ENCODE assay signal across 8 cellular contexts in the genomic region with DNA sequence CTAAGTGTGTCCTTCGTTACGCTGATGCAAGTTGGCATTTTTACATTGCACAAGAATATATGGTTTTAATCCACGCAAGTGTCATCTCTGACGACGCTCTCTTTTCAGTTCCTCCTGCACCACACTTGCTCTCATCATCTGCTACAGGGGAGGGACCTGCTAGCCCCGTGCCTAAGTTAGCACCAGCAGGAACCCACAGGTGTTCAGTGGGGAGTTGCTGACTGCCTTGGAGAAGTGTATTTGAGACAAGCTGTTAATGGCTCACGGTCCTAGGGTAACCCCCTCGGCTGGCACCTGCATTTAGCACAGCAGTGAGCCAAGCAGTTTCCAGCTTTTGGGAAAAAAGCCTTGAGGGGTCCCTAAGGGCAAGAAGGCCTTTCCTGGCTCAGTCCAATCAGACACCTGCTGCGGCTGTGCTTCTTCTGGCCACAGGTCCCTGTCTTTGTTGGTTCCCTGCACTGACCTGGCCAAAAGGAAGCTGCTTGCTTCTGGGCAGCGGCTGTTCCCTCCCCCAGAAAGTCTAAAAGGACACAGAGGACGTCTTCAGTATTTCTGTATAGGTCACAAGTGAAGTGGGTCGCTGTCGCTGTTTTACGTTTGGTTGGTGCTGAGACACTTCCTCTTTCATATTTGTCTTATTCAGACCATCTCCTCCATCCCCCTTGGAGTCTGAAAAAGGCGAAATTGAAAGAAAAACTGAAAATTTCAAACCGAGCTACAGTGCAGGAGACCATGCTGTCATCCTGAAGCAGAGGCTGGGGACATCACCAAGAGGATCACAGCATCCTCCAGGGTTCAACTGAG. TPM values are rescaled to one million over a fixed set of nuclear protein-coding genes. Genes with fewer than 3 reads are reported as not detected.
DNase-seq lines count a peak whose midpoint lies in the region; ATAC-seq, FAIRE-seq and TF ChIP-seq lines count a peak whose summit lies in the region.
"Not testable (repeated sequence)": the region's sequence is repeated elsewhere in the genome, so short reads cannot be mapped to it uniquely, and the experiment has no call there.

No MANE protein-coding gene starts in this region.

- ATAC-seq in GM19463 (IDR thresholded peaks at IDR 0.05; ENCODE audit: unreplicated experiment) (peak; percentile 64), HG03039 (IDR thresholded peaks at IDR 0.05; ENCODE audit: unreplicated experiment) (peak; percentile 56)
- not testable (repeated sequence) for ATAC-seq in thoracic aorta (ENCODE audit: insufficient number of reproducible peaks, low FRiP score, low read depth)

- peak; percentile 28 for DNase-seq in GM12891 (ENCODE audit: insufficient read length, low spot score)
- peak; percentile 96 for DNase-seq in MV-4-11 (lab: John Stamatoyannopoulos, UW)
- DNase-seq in activated CD4-positive, alpha-beta T cell treated with anti-CD3 and anti-CD28 coated beads for 4 hours, result peak; percentile 35 to 36
- not testable (repeated sequence) for DNase-seq in caudate nucleus (lab: John Stamatoyannopoulos, UW); thoracic aorta (ENCODE audit: low spot score)

- H3K4me3 ChIP-seq in mononuclear cell (ENCODE audit: low read length) (peak overlapping the region; percentile 29), thoracic aorta (peak overlapping the region; percentile 18)

- not testable (repeated sequence) for H3K9me3 ChIP-seq in mononuclear cell (ENCODE audit: low read depth, low read length); thoracic aorta

- not testable (repeated sequence) for TF ChIP-seq CTCF in thoracic aorta (IDR thresholded peaks at IDR 0.05)

- FAIRE-seq in GM12891 (lab: Jason Lieb, UNC), result peak; percentile 96

- not testable (repeated sequence) for H3K27me3 ChIP-seq in mononuclear cell (ENCODE audit: insufficient read depth, low read length); thoracic aorta (replicated peaks; ENCODE audit: insufficient read depth)

- peaks cover 60% of the 10 kb centered on the region for H3K4me1 ChIP-seq in mononuclear cell (ENCODE audit: insufficient read depth, low read length)
- not testable (repeated sequence) for H3K4me1 ChIP-seq in thoracic aorta (ENCODE audit: control insufficient read depth in 1 of 2, low read depth in 2 of 2)

- H3K27ac ChIP-seq in caudate nucleus (ENCODE audit: low read depth, low read length), result peak overlapping the region; percentile 83
- H3K27ac ChIP-seq in thoracic aorta, result peak overlapping the region in 1 of 2 donors; percentile 69

- peak; percentile 67 for TF ChIP-seq POLR2A in GM12891 (IDR thresholded peaks at IDR 0.05; ENCODE audit: low read depth, low read length)

- H3K36me3 ChIP-seq in thoracic aorta, result not testable (repeated sequence)

TF ChIP-seq in GM12891, 5 proteins besides CTCF, POLR2A, EP300 and RAD21:
- TF ChIP-seq SPI1 (IDR thresholded peaks at IDR 0.05; ENCODE audit: low read depth, low read length) (peak; percentile 94), POLR2AphosphoS5 (IDR thresholded peaks at IDR 0.05; ENCODE audit: low read depth, low read length) (peak; percentile 64; the same call in 1 of the 2 replicates)

RNA-seq across cellular contexts. Expression of a gene that starts 10.3 kb away (rescaled TPM):
- polyA plus RNA-seq in GM12891 (2012; ENCODE audit: low read depth, missing spikeins), result 84.6 TPM
- 58.6 TPM for total RNA-seq in mononuclear cell
- total RNA-seq in thoracic aorta, result 10 to 100 TPM; 28.7 to 42.6 TPM

RNA-seq across cellular contexts. Expression of a gene that starts 53.4 kb away (rescaled TPM):
- 1.7 TPM for polyA plus RNA-seq in GM12891 (2012; ENCODE audit: low read depth, missing spikeins)
- total RNA-seq in mononuclear cell (35.9 TPM), thoracic aorta (1 to 10 TPM in 1 of 2 donors, under 1 TPM in 1; 0.41 to 1.2 TPM)

RNA-seq across cellular contexts. Expression of a gene that starts 53.7 kb away (rescaled TPM):
- polyA plus RNA-seq in GM12891 (2012; ENCODE audit: low read depth, missing spikeins), result 3.1 TPM
- 18.5 TPM for total RNA-seq in mononuclear cell
- total RNA-seq in thoracic aorta, result 10 to 100 TPM in 1 of 2 donors, 1 to 10 TPM in 1; 5.4 to 16.9 TPM

Comparison
In these comparisons a context has a peak if more than half of its experiments do, and no peak if none do; other contexts are left out.
1. RNA of a gene that starts 53.4 kb away (total RNA-seq): 35.9 TPM in mononuclear cell (single experiment); 0.41 to 1.2 TPM in thoracic aorta; every median in the first group is over 10 times any median in the second.